In genomic region chr7:142854505-142855400, GRCh38 we compare ENCODE assay signal across 8 cellular contexts. TPM values are rescaled to one million over a fixed set of nuclear protein-coding genes. Genes with fewer than 3 reads are reported as not detected.
DNase-seq lines count a peak whose midpoint lies in the region; TF ChIP-seq lines count a peak whose summit lies in the region.

TSS of gene EPHB6 (plus strand) at chr7:142855076. CDS start at chr7:142863228, 8,152 bp downstream.

- H3K9me3 ChIP-seq in WERI-Rb-1 (ENCODE audit: severe bottlenecking): no peaks in the 10 kb centered on the region

- H3K27me3 ChIP-seq in WERI-Rb-1 (ENCODE audit: insufficient read depth, low read depth, severe bottlenecking): peaks cover 7% of the 10 kb centered on the region

- H3K4me3 ChIP-seq in LNCaP clone FGC (ENCODE audit: low read depth, low read length) (peak within 1 kb of the TSS; percentile 66), WERI-Rb-1 (ENCODE audit: low read depth, low read length) (peak within 1 kb of the TSS; percentile 74), cardiac fibroblast (replicated peaks in 1 of 2; ENCODE audit: low read depth in 2 of 2, low read length in 2 of 2) (peak within 1 kb of the TSS; percentile 70 to 71)

- TF ChIP-seq CTCF in LNCaP clone FGC (IDR thresholded peaks at IDR 0.05; ENCODE audit: control insufficient read depth, extremely low read depth, insufficient read depth) (no peak), WERI-Rb-1 (IDR thresholded peaks at IDR 0.05; ENCODE audit: low read depth, low read length) (no peak), cardiac fibroblast (IDR thresholded peaks at IDR 0.05; ENCODE audit: low read depth, low read length) (no peak)

- DNase-seq in ELR (ENCODE audit: low read depth) (peak; percentile 46), H4 (ENCODE audit: low spot score) (peak; percentile 48), LNCaP clone FGC (ENCODE audit: low read depth) (no peak), WERI-Rb-1 (peak; percentile 70), cardiac fibroblast (ENCODE audit: low read depth in 2 of 2) (peak; percentile 56 to 75), islet precursor cell (peak; percentile 87), NCI-H510A treated with DMSO at 0.1 percent for 48 hours (lab: John Stamatoyannopoulos, UW) (no peak)
- peak; percentile 28 to 57 for DNase-seq in stimulated activated CD4-positive, alpha-beta T cell treated with anti-CD3 and anti-CD28 coated beads, Interleukin-12 subunit alpha, Interleukin-12 subunit beta, amount 100 ng/mL, for 24 hours (ENCODE audit: low read depth in 2 of 2)

- H3K36me3 ChIP-seq in WERI-Rb-1: no peaks in the 10 kb centered on the region

- no peak within 1 kb of the TSS for H3K27ac ChIP-seq in WERI-Rb-1

RNA-seq across cellular contexts. Expression of gene EPHB6, which starts in this region (rescaled TPM):
- total RNA-seq in H4 (2014; rRNA removed; shearing (Covaris generic)): 0.35 and 1.7 TPM in 2 replicates

Comparison
In these comparisons a context has a peak if more than half of its experiments do, and no peak if none do; other contexts are left out.
1. DNase-seq: peak in ELR (single experiment), H4 (single experiment), WERI-Rb-1 (single experiment), cardiac fibroblast (2 of 2), islet precursor cell (single experiment) and stimulated activated CD4-positive, alpha-beta T cell treated with anti-CD3 and anti-CD28 coated beads, Interleukin-12 subunit alpha, Interleukin-12 subunit beta, amount 100 ng/mL, for 24 hours (2 of 2); none in LNCaP clone FGC (single experiment) and NCI-H510A treated with DMSO at 0.1 percent for 48 hours (single experiment).
2. Peak in every context shown above with its lines, with median percentiles within 50 percentile points of each other: H3K4me3 ChIP-seq.